In genomic region chr1:224791362-224791941, GRCh38 we compare ENCODE assay signal across 20 cellular contexts.
"Had no signal": no experiment of that assay in that cellular context is flagged by ENCODE, and none has a peak within 500 bp of the region (broad histone marks: within the 10 kb centered on the region; RNA-seq: fewer than 3 reads in every experiment).

No MANE protein-coding gene starts in this region.

- H3K36me3 ChIP-seq: pancreas, sigmoid colon, spleen, thoracic aorta had no signal

- H3K27ac Mint-ChIP-seq: activated B cell treated with CpG ODN at 0.5 μM for 24 hours; activated CD4-positive, alpha-beta memory T cell treated with anti-CD3 and anti-CD28 coated beads, Interleukin-2, amount 10 ng/mL, durations not matched to agents 7 days and 5 days; activated CD8-positive, alpha-beta memory T cell treated with anti-CD3 and anti-CD28 coated beads, Interleukin-2, amount 10 ng/mL, durations not matched to agents 7 days and 5 days; activated naive CD4-positive, alpha-beta T cell treated with anti-CD3 and anti-CD28 coated beads for 36 hours; endodermal cell; naive thymus-derived CD8-positive, alpha-beta T cell; stimulated activated memory B cell treated with anti-CD40 and anti-IgM and Interleukin-4, amounts not matched to agents 10 μg/mL and 1 μg/mL and 100 μg/mL, for 72 hours had no signal

- H3K9me3 ChIP-seq: body of pancreas, pancreas, sigmoid colon, spleen, thoracic aorta had no signal

- H3K4me1 ChIP-seq: body of pancreas, pancreas, sigmoid colon, spleen had no signal

- H3K4me3 Mint-ChIP-seq: activated B cell treated with CpG ODN at 0.5 μM for 24 hours; activated CD4-positive, alpha-beta memory T cell treated with anti-CD3 and anti-CD28 coated beads, Interleukin-2, amount 10 ng/mL, durations not matched to agents 7 days and 5 days; activated CD8-positive, alpha-beta memory T cell treated with anti-CD3 and anti-CD28 coated beads, Interleukin-2, amount 10 ng/mL, durations not matched to agents 7 days and 5 days; activated naive CD4-positive, alpha-beta T cell treated with anti-CD3 and anti-CD28 coated beads for 36 hours; endodermal cell; naive thymus-derived CD8-positive, alpha-beta T cell; stimulated activated memory B cell treated with anti-CD40 and anti-IgM and Interleukin-4, amounts not matched to agents 10 μg/mL and 1 μg/mL and 100 μg/mL, for 72 hours had no signal

- H3K9me3 Mint-ChIP-seq: activated B cell treated with CpG ODN at 0.5 μM for 24 hours; activated CD4-positive, alpha-beta memory T cell treated with anti-CD3 and anti-CD28 coated beads, Interleukin-2, amount 10 ng/mL, durations not matched to agents 7 days and 5 days had no signal

- DNase-seq: activated B cell treated with CpG ODN at 0.5 μM for 24 hours; activated CD4-positive, alpha-beta memory T cell treated with anti-CD3 and anti-CD28 coated beads, Interleukin-2, amount 10 ng/mL, durations not matched to agents 7 days and 5 days; activated CD4-positive, alpha-beta T cell treated with anti-CD3 and anti-CD28 coated beads for 48 hours; activated CD8-positive, alpha-beta memory T cell treated with anti-CD3 and anti-CD28 coated beads, Interleukin-2, amount 10 ng/mL, durations not matched to agents 7 days and 5 days; activated naive CD4-positive, alpha-beta T cell treated with anti-CD3 and anti-CD28 coated beads for 36 hours; activated T-cell treated with anti-CD3 and anti-CD28 coated beads, Interleukin-2, amount 50 U/mL, for 1 hour; body of pancreas; caudate nucleus; endodermal cell; foreskin fibroblast; mesendoderm; naive thymus-derived CD8-positive, alpha-beta T cell; pancreas; sigmoid colon; spleen; stimulated activated CD4-positive, alpha-beta T cell treated with anti-CD3 and anti-CD28 coated beads, Interleukin-4, amount 100 ng/mL, for 4 hours had no signal

- H3K27ac ChIP-seq: body of pancreas, epithelial cell of prostate, hepatocyte, pancreas, sigmoid colon, spleen, thoracic aorta had no signal

- ATAC-seq: activated CD8-positive, alpha-beta memory T cell treated with anti-CD3 and anti-CD28 coated beads, Interleukin-2, amount 10 ng/mL, durations not matched to agents 7 days and 5 days; body of pancreas; naive thymus-derived CD8-positive, alpha-beta T cell; pancreas; stimulated activated memory B cell treated with anti-CD40 and anti-IgM and Interleukin-4, amounts not matched to agents 10 μg/mL and 1 μg/mL and 100 μg/mL, for 72 hours had no signal

- H3K27me3 Mint-ChIP-seq: activated B cell treated with CpG ODN at 0.5 μM for 24 hours had no signal

- H3K36me3 Mint-ChIP-seq: activated CD8-positive, alpha-beta memory T cell treated with anti-CD3 and anti-CD28 coated beads, Interleukin-2, amount 10 ng/mL, durations not matched to agents 7 days and 5 days; stimulated activated memory B cell treated with anti-CD40 and anti-IgM and Interleukin-4, amounts not matched to agents 10 μg/mL and 1 μg/mL and 100 μg/mL, for 72 hours had no signal

- H3K4me1 Mint-ChIP-seq: activated B cell treated with CpG ODN at 0.5 μM for 24 hours; naive thymus-derived CD8-positive, alpha-beta T cell; stimulated activated memory B cell treated with anti-CD40 and anti-IgM and Interleukin-4, amounts not matched to agents 10 μg/mL and 1 μg/mL and 100 μg/mL, for 72 hours had no signal

- H3K27me3 ChIP-seq: body of pancreas, hepatocyte, pancreas, sigmoid colon, spleen had no signal

- H3K4me3 ChIP-seq: body of pancreas, hepatocyte, pancreas, sigmoid colon, spleen, thoracic aorta had no signal
